In the genomic region with DNA sequence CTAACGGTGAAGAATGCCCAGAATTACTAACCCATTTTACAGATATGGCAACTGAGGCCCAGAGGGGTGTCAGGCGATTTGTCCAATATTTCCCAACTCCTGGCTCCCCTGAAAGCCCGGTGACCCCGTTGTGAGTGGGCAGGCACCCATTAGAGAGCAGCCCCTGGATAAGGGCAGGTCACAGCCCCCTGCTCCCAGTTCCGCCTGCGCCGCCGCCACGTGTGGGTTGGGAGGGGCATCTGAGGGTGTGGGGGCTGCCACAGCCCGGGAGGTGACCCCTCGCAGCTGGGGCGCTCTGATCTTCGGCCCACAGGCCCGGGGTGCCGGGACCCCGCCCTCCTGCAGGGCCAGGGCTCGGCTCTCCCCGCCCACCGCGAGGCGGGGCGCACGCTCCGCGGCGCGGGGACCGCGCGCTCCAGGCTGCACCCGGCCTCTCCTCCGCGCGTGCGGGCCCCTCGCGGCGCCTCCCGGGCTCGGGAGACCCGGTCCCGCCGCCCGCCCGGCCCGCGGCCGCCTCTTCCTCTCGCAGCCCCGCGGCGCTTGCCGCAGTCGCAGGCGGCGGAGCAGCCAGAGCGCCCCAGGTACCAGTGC, we compare ENCODE assay signal across 9 cellular contexts. TPM values are rescaled to one million over a fixed set of nuclear protein-coding genes. Genes with fewer than 3 reads are reported as not detected.
A peak's percentile ranks its signal among the peaks of the same experiment; 100 is the strongest.
DNase-seq lines count a peak whose midpoint lies in the region; ATAC-seq and TF ChIP-seq lines count a peak whose summit lies in the region.
"Had no signal": no experiment of that assay in that cellular context is flagged by ENCODE, and none has a peak within 500 bp of the region (broad histone marks: within the 10 kb centered on the region; RNA-seq: fewer than 3 reads in every experiment).

HTR6 (plus strand) TSS at position 423 of the 591 bp plus-strand sequence. CDS start 879 bp downstream, outside the sequence.

- H4K91ac ChIP-seq in neuronal stem cell (ENCODE audit: low read depth, low read length, poor library complexity), result no peak within 1 kb of the TSS

- no peak within 1 kb of the TSS for H3K14ac ChIP-seq in neuronal stem cell (ENCODE audit: low read length)

- ATAC-seq in HG02840 (IDR thresholded peaks at IDR 0.05; ENCODE audit: low FRiP score, unreplicated experiment) (no peak), GM18498 (IDR thresholded peaks at IDR 0.05; ENCODE audit: unreplicated experiment) (no peak), HG03460 (IDR thresholded peaks at IDR 0.05; ENCODE audit: unreplicated experiment) (no peak)

- H3K4ac ChIP-seq in neuronal stem cell (ENCODE audit: low read length), result no peak within 1 kb of the TSS

- H2BK12ac ChIP-seq in neuronal stem cell (ENCODE audit: low read length), result no peak within 1 kb of the TSS

- peaks cover 2% of the 10 kb centered on the region for H3K79me1 ChIP-seq in neuronal stem cell (ENCODE audit: low read depth, low read length)

- H3K4me3 ChIP-seq in LNCaP clone FGC (ENCODE audit: low read depth, low read length) (peak within 1 kb of the TSS; percentile 31; the same call in 1 of the 2 replicates), breast epithelium (peak within 1 kb of the TSS in 2 of 3 donors; percentile 44 to 70), neuronal stem cell (ENCODE audit: low read length in 2 of 2) (peak within 1 kb of the TSS; percentile 6 to 81)

- intact Hi-C loops in breast epithelium (cut with DNase I; ENCODE audit: low total_unique reads), result no loop called here

- no peak for TF ChIP-seq POLR2A in breast epithelium (IDR thresholded peaks at IDR 0.05)

- no peak within 1 kb of the TSS for H2AK5ac ChIP-seq in neuronal stem cell (ENCODE audit: low read depth, low read length)

- peak within 1 kb of the TSS; percentile 64 for H2AFZ ChIP-seq in neuronal stem cell (ENCODE audit: low read length)

- no peak within 1 kb of the TSS for H2BK5ac ChIP-seq in neuronal stem cell (ENCODE audit: low read length)

- no peaks in the 10 kb centered on the region for H3K36me3 ChIP-seq in breast epithelium
- H3K36me3 ChIP-seq in neuronal stem cell (replicated peaks in 1 of 2; ENCODE audit: control insufficient read depth in 2 of 2, insufficient read depth in 2 of 2, low read length in 2 of 2), result no peaks in the 10 kb centered on the region

- no peak for TF ChIP-seq CTCF in LNCaP clone FGC (IDR thresholded peaks at IDR 0.05; ENCODE audit: control insufficient read depth, extremely low read depth, insufficient read depth)
- no peak for TF ChIP-seq CTCF in breast epithelium (IDR thresholded peaks at IDR 0.05)

- peak within 1 kb of the TSS; percentile 95 for H3K23ac ChIP-seq in neuronal stem cell (ENCODE audit: low read depth, low read length, poor library complexity)

- peak within 1 kb of the TSS; percentile 84 for H3K18ac ChIP-seq in neuronal stem cell (ENCODE audit: low read length)

- peaks cover 12 to 28% of the 10 kb centered on the region in 2 donors for H3K27me3 ChIP-seq in breast epithelium
- H3K27me3 ChIP-seq in neuronal stem cell (ENCODE audit: control insufficient read depth in 3 of 3, insufficient read depth in 3 of 3, low read depth in 1 of 3, low read length in 3 of 3), result peaks cover 20 to 77% (median 46%) of the 10 kb centered on the region in 3 experiments

- peak within 1 kb of the TSS; percentile 44 for H2BK15ac ChIP-seq in neuronal stem cell (ENCODE audit: low read length)

- peak within 1 kb of the TSS; percentile 89 for H3K4me2 ChIP-seq in neuronal stem cell (ENCODE audit: insufficient read depth, low read length, poor library complexity, severe bottlenecking)

- H4K8ac ChIP-seq in neuronal stem cell (ENCODE audit: low read depth, low read length), result peak within 1 kb of the TSS; percentile 45

- no CpG with 5 or more reads among the region's 57 CpGs for WGBS in neuronal stem cell (ENCODE audit: extremely low coverage in 2 of 2, insufficient read length in 2 of 2, insufficient replicate concordance in 1 of 2), 2 donors

- H3K4me1 ChIP-seq in breast epithelium, result peaks cover 0 to 5% of the 10 kb centered on the region in 2 donors
- H3K4me1 ChIP-seq in neuronal stem cell (ENCODE audit: control insufficient read depth in 2 of 2, insufficient read depth in 1 of 2, low read depth in 1 of 2, low read length in 2 of 2), result peaks cover 0 to under 1% of the 10 kb centered on the region in 2 donors

- no peaks in the 10 kb centered on the region for H3K9me3 ChIP-seq in breast epithelium
- H3K9me3 ChIP-seq in neuronal stem cell (replicated peaks in 1 of 2; ENCODE audit: control insufficient read depth in 2 of 2, insufficient read depth in 1 of 2, low read depth in 1 of 2, low read length in 2 of 2), result peaks cover 0 to 2% of the 10 kb centered on the region in 2 donors

- H2BK120ac ChIP-seq in neuronal stem cell (ENCODE audit: low read depth, low read length), result no peak within 1 kb of the TSS

- H3K27ac ChIP-seq in breast epithelium, result no peak within 1 kb of the TSS
- H3K27ac ChIP-seq in neuronal stem cell (replicated peaks; ENCODE audit: low read length), result no peak within 1 kb of the TSS

- DNase-seq in COR-L47 (lab: John Stamatoyannopoulos, UW) (peak; percentile 13), LNCaP clone FGC (ENCODE audit: low read depth) (no peak), breast epithelium (ENCODE audit: low spot score in 2 of 2) (no peak), neuronal stem cell (ENCODE audit: low spot score) (no peak), islet precursor cell (no peak)

- peak within 1 kb of the TSS; percentile 51 for H3K9ac ChIP-seq in neuronal stem cell (ENCODE audit: low read depth, low read length, poor library complexity)

RNA-seq across cellular contexts. Expression of gene HTR6, which starts in this region (rescaled TPM):
- not detected for total RNA-seq in breast epithelium
- 0.26 TPM for polyA plus RNA-seq in neuronal stem cell (2013, experiment 1 of 2)
- 0.18 TPM for polyA plus RNA-seq in neuronal stem cell (2013, experiment 2 of 2)
- total RNA-seq: skeletal muscle tissue had no signal
